8 cellular contexts compared by ENCODE assay signal in the genomic region with DNA sequence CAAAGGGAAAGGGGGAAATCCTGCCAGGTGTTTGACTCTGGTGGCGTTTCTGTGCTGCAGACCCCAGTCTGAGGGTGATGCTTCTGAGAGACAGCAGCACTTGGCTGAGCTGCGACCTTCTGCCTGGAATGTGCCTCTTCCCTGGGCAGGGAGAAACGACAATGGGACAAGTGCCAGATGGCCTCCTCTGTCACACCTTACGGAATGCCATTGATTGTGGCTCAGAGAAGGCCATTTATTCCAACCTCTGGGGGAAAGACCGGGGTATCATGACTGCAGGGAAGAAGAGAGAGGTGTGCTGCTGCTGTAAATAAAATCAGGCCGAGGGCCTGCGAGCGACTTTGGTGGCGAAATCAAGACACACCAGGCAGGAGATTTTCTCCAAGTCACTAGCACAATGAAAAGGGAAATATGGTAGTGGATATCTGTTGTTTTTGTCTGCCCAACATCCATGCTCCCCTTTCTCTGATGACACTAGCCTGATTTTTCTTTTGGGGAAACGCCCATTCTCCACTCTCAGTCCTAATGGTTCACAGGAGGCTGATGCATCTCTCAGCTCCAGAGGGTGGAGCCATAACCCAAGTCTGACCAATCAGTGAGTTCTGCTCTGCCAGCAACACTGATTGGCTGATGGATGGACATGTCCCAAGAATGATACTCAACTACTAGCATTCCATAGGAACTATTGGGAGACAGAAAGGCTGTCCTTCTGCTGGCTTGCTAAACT.
DNase-seq lines count a peak whose midpoint lies in the region; ATAC-seq and TF ChIP-seq lines count a peak whose summit lies in the region.

No MANE protein-coding gene starts in this region.

- TF ChIP-seq CTCF in sigmoid colon (IDR thresholded peaks at IDR 0.05), result no peak

- H3K4me3 Mint-ChIP-seq in activated T-cell treated with anti-CD3 and anti-CD28 coated beads, Interleukin-2, amount 50 U/mL, for 72 hours, result no peak overlapping the region

- no peak overlapping the region for H3K4me3 ChIP-seq in sigmoid colon

- H3K9me3 ChIP-seq in sigmoid colon, result no peaks in the 10 kb centered on the region

- TF ChIP-seq EP300 in sigmoid colon (IDR thresholded peaks at IDR 0.05), result no peak

- H3K27ac ChIP-seq in sigmoid colon, result peak overlapping the region; percentile 79 to 89 (median 85)

- no peak for ATAC-seq in activated T-cell treated with anti-CD3 and anti-CD28 coated beads, Interleukin-2, amount 50 U/mL, for 72 hours (replicated peaks in 1 of 2)
- no peak for ATAC-seq in HG03520 (IDR thresholded peaks at IDR 0.05; ENCODE audit: unreplicated experiment)

- in situ Hi-C loops in KBM-7 (cut with MboI; ENCODE audit: low pct_unique_long_range_greater_than_20kb, low sequenced_read_pairs), result no loop called here

- H3K27me3 ChIP-seq in sigmoid colon, result no peaks in the 10 kb centered on the region

- intact Hi-C loops in sigmoid colon (cut with DNase I), result loop anchor here (5.0 kb wide), 2 partner anchors 55 to 265 kb away; no protein-coding TSS in a partner anchor

- no peaks in the 10 kb centered on the region for H3K36me3 ChIP-seq in sigmoid colon

- H3K4me1 ChIP-seq in sigmoid colon, result peaks cover 0 to 41% (median 20%) of the 10 kb centered on the region in 4 donors

- no peaks in the 10 kb centered on the region for H3K36me3 Mint-ChIP-seq in activated T-cell treated with anti-CD3 and anti-CD28 coated beads, Interleukin-2, amount 50 U/mL, for 72 hours (ENCODE audit: insufficient read depth in 2 of 2)

- TF ChIP-seq POLR2A in sigmoid colon (IDR thresholded peaks at IDR 0.05), result no peak

- H3K27me3 Mint-ChIP-seq in activated T-cell treated with anti-CD3 and anti-CD28 coated beads, Interleukin-2, amount 50 U/mL, for 72 hours (ENCODE audit: low read depth), result no peaks in the 10 kb centered on the region

- H3K4me1 Mint-ChIP-seq in activated T-cell treated with anti-CD3 and anti-CD28 coated beads, Interleukin-2, amount 50 U/mL, for 72 hours (ENCODE audit: low read depth), result peaks cover 65% of the 10 kb centered on the region

- 75 to 90% methylated on average over 10 of the region's 10 CpGs for WGBS in sigmoid colon, 2 donors

- no peak overlapping the region for H3K27ac Mint-ChIP-seq in activated T-cell treated with anti-CD3 and anti-CD28 coated beads, Interleukin-2, amount 50 U/mL, for 72 hours

- no peaks in the 10 kb centered on the region for H3K9me3 Mint-ChIP-seq in activated T-cell treated with anti-CD3 and anti-CD28 coated beads, Interleukin-2, amount 50 U/mL, for 72 hours

- DNase-seq in NCI-H1417 (lab: John Stamatoyannopoulos, UW) (peak in 2 of 3 experiments; percentile 76 to 82), NCI-H1417 treated with DMSO at 0.1 percent for 48 hours (lab: John Stamatoyannopoulos, UW) (no peak), NCI-H524 treated with DMSO at 0.1 percent for 48 hours (lab: John Stamatoyannopoulos, UW) (peak; percentile 20), fibroblast of peridontal ligament (ENCODE audit: extremely low read depth) (peak; percentile 68), sigmoid colon (no peak), KBM-7 (no peak)
- DNase-seq in activated T-cell treated with anti-CD3 and anti-CD28 coated beads, Interleukin-2, amount 50 U/mL, for 72 hours, result no peak

Comparison
In these comparisons a context has a peak if more than half of its experiments do, and no peak if none do; other contexts are left out.
1. DNase-seq: peak in NCI-H1417 (2 of 3), NCI-H524 treated with DMSO at 0.1 percent for 48 hours (single experiment) and fibroblast of peridontal ligament (single experiment); none in NCI-H1417 treated with DMSO at 0.1 percent for 48 hours (single experiment), sigmoid colon (single experiment), activated T-cell treated with anti-CD3 and anti-CD28 coated beads, Interleukin-2, amount 50 U/mL, for 72 hours (0 of 2) and KBM-7 (single experiment).